ENCODE assay signal across 9 cellular contexts in genomic region chr14:52949249-52949648, GRCh38. TPM values are rescaled to one million over a fixed set of nuclear protein-coding genes. Genes with fewer than 3 reads are reported as not detected.
A peak's percentile ranks its signal among the peaks of the same experiment; 100 is the strongest.
DNase-seq lines count a peak whose midpoint lies in the region; ATAC-seq and TF ChIP-seq lines count a peak whose summit lies in the region.
"Had no signal": no experiment of that assay in that cellular context is flagged by ENCODE, and none has a peak within 500 bp of the region (broad histone marks: within the 10 kb centered on the region; RNA-seq: fewer than 3 reads in every experiment).

No MANE protein-coding gene starts in this region.

- WGBS in heart right ventricle, 2 donors = 3 to 7% methylated on average over 2 of the region's 2 CpGs
- 5% methylated on average over 2 of the region's 2 CpGs for WGBS in urinary bladder

- no peaks in the 10 kb centered on the region for H3K36me3 Mint-ChIP-seq in central memory CD8-positive, alpha-beta T cell (ENCODE audit: insufficient read depth)

- H3K27ac Mint-ChIP-seq in central memory CD8-positive, alpha-beta T cell (ENCODE audit: low read depth) = no peak overlapping the region

- in situ Hi-C loops in GM13976 (cut with MboI; ENCODE audit: low sequenced_read_pairs, unreplicated experiment) = no loop called here

- H3K27me3 Mint-ChIP-seq in central memory CD8-positive, alpha-beta T cell = peaks cover 65% of the 10 kb centered on the region

- no peak for TF ChIP-seq CTCF in heart right ventricle (IDR thresholded peaks at IDR 0.05)
- no peak for TF ChIP-seq CTCF in GM13976 (IDR thresholded peaks at IDR 0.05; ENCODE audit: borderline replicate concordance, control extremely low read depth, extremely low read depth, insufficient read depth, missing control alignments)

- H3K27ac ChIP-seq in heart right ventricle (peak overlapping the region in 8 of 10 donors; percentile 96 to 100 (median 99)), mucosa of rectum (ENCODE audit: low read depth in 2 of 2, low read length in 2 of 2) (no peak overlapping the region), urinary bladder (ENCODE audit: low read depth) (no peak overlapping the region)

- peak overlapping the region; percentile 78 for H3K4me3 Mint-ChIP-seq in central memory CD8-positive, alpha-beta T cell

- H3K4me3 ChIP-seq in heart right ventricle (peak overlapping the region; percentile 76 to 98 (median 86)), mucosa of rectum (ENCODE audit: low read length in 2 of 2) (peak overlapping the region; percentile 75 to 87), urinary bladder (ENCODE audit: low read depth, low read length) (peak overlapping the region; percentile 65)

- DNase-seq in heart right ventricle = no peak
- DNase-seq in cardiac septum (ENCODE audit: low spot score) = no peak
- DNase-seq in central memory CD8-positive, alpha-beta T cell (ENCODE audit: low spot score in 2 of 2) = no peak
- no peak for DNase-seq in GM13976 (ENCODE audit: low spot score)
- DNase-seq in amniotic stem cell (lab: John Stamatoyannopoulos, UW) = no peak
- DNase-seq: NCI-H1436 had no signal

- H3K9me3 ChIP-seq in heart right ventricle (no peaks in the 10 kb centered on the region), mucosa of rectum (ENCODE audit: control insufficient read depth in 2 of 2, low read length in 2 of 2) (no peaks in the 10 kb centered on the region)

- peaks cover 0 to 28% (median 0%) of the 10 kb centered on the region in 9 donors for H3K36me3 ChIP-seq in heart right ventricle
- no peaks in the 10 kb centered on the region for H3K36me3 ChIP-seq in mucosa of rectum (ENCODE audit: control insufficient read depth in 2 of 2, insufficient read depth in 2 of 2, low read length in 2 of 2)
- no peaks in the 10 kb centered on the region for H3K36me3 ChIP-seq in urinary bladder (ENCODE audit: insufficient read depth)

- no peak for ATAC-seq in heart right ventricle
- ATAC-seq in central memory CD8-positive, alpha-beta T cell (replicated peaks; ENCODE audit: extremely low read depth, poor library complexity, severe bottlenecking) = no peak
- no peak for ATAC-seq in HG03565 (IDR thresholded peaks at IDR 0.05; ENCODE audit: unreplicated experiment)

- intact Hi-C loops in heart right ventricle (cut with DNase I) (loop anchor here in 2 of 10 donors (2.0 to 5.0 kb wide), 2 partner anchors 67 to 72 kb away; no protein-coding TSS in a partner anchor), cardiac septum (cut with DNase I) (no loop called here)

- H3K9ac ChIP-seq in mucosa of rectum (ENCODE audit: low read depth in 1 of 2, low read length in 2 of 2) = no peak overlapping the region

- no peaks in the 10 kb centered on the region for H3K9me3 Mint-ChIP-seq in central memory CD8-positive, alpha-beta T cell

- peaks cover 0 to 64% (median 51%) of the 10 kb centered on the region in 9 donors for H3K4me1 ChIP-seq in heart right ventricle
- H3K4me1 ChIP-seq in mucosa of rectum (ENCODE audit: control insufficient read depth in 2 of 2, insufficient read depth in 2 of 2, low read length in 2 of 2) = peaks cover 0 to 2% of the 10 kb centered on the region in 2 donors
- H3K4me1 ChIP-seq in urinary bladder (ENCODE audit: insufficient read depth) = no peaks in the 10 kb centered on the region

- peaks cover 22% of the 10 kb centered on the region for H3K4me1 Mint-ChIP-seq in central memory CD8-positive, alpha-beta T cell

- H3K27me3 ChIP-seq in heart right ventricle (peaks cover 0 to 68% (median 0%) of the 10 kb centered on the region in 7 donors), mucosa of rectum (ENCODE audit: control insufficient read depth in 2 of 2, insufficient read depth in 2 of 2, low read length in 2 of 2) (peaks cover 27 to 37% of the 10 kb centered on the region in 2 donors)

RNA-seq across cellular contexts. Expression of gene FERMT2, which starts 1.6 kb away (rescaled TPM):
- 100 to 1,000 TPM in 9 of 10 donors, 10 to 100 TPM in 1; 89.1 to 175 (median 115) TPM for total RNA-seq in heart right ventricle
- 10 to 100 TPM; 45.7 to 67.7 TPM for polyA plus RNA-seq in heart right ventricle
- total RNA-seq in cardiac septum = 156 TPM
- total RNA-seq in urinary bladder = 298 TPM
- 216 TPM for polyA plus RNA-seq in urinary bladder

Comparison
In these comparisons a context has a peak if more than half of its experiments do, and no peak if none do; other contexts are left out.
1. H3K27ac ChIP-seq: peak in heart right ventricle (8 of 10); none in mucosa of rectum (0 of 2) and urinary bladder (single experiment).
2. Peak in every context shown above with its lines, with median percentiles within 50 percentile points of each other: H3K4me3 ChIP-seq.